Comparison of ENCODE assay signal across 8 cellular contexts in the genomic region with DNA sequence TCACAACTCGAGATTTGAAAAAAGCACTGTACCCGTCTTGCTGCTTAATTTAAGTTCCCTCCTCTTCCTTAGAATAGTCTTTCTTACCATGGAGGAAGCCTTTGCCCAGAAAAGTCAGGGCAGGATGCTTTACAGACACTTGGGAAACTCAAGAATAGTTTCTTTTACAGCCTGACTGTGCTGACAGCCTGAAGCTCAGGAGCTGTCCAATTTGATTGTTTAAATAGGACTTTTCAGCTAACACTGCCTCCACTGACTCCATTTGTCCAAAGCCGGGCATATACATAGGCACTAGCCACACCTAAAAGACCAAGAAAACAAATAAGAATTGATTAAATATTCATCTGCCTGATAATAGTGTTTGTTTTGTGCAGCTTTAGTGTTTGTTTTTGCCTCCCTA.
"Had no signal": no experiment of that assay in that cellular context is flagged by ENCODE, and none has a peak within 500 bp of the region (broad histone marks: within the 10 kb centered on the region; RNA-seq: fewer than 3 reads in every experiment).

No MANE protein-coding gene starts in this region.

- H3K27ac ChIP-seq: HL-60 had no signal

- DNase-seq: H9, HCEC 1CT, HFFc6, KG1 had no signal

- H3K4me3 ChIP-seq: GM23338, K562 had no signal

- ATAC-seq: GM23338, HepG2, K562 had no signal
